Comparison of ENCODE assay signal across 10 cellular contexts in genomic region chr14:44960146-44960545, GRCh38.
DNase-seq lines count a peak whose midpoint lies in the region; ATAC-seq and TF ChIP-seq lines count a peak whose summit lies in the region.
"Had no signal": no experiment of that assay in that cellular context is flagged by ENCODE, and none has a peak within 500 bp of the region (broad histone marks: within the 10 kb centered on the region; RNA-seq: fewer than 3 reads in every experiment).

No MANE protein-coding gene starts in this region.

- H3K9me2 ChIP-seq in Loucy (replicated peaks; ENCODE audit: low read depth, low read length): no peaks in the 10 kb centered on the region

- H3K4me1 ChIP-seq in Loucy (ENCODE audit: insufficient read depth, low read length, poor library complexity, severe bottlenecking): peaks cover 53% of the 10 kb centered on the region
- peaks cover 30 to 33% of the 10 kb centered on the region in 2 donors for H3K4me1 ChIP-seq in duodenal mucosa (ENCODE audit: control insufficient read depth in 1 of 2, insufficient read depth in 2 of 2, low read length in 2 of 2)
- peaks cover 42 to 46% of the 10 kb centered on the region in 2 experiments for H3K4me1 ChIP-seq in neutrophil (ENCODE audit: control insufficient read depth in 1 of 2, insufficient read depth in 1 of 2, low read depth in 1 of 2, low read length in 1 of 2)

- peaks cover 63% of the 10 kb centered on the region for H4K20me1 ChIP-seq in Loucy (ENCODE audit: insufficient read depth, low read length, poor library complexity, severe bottlenecking)

- DNase-seq in EL: peak; percentile 8
- DNase-seq in CD1c-positive myeloid dendritic cell (ENCODE audit: extremely low spot score): no peak
- no peak for DNase-seq in T-helper 9 cell
- DNase-seq in iPS-NIHi11 (ENCODE audit: low spot score): no peak
- DNase-seq: foreskin melanocyte; stimulated activated naive CD8-positive, alpha-beta T cell treated with anti-CD3 and anti-CD28 coated beads, Interleukin-15, amount 100 ng/mL, for 72 hours had no signal

- H3K27me3 ChIP-seq in Loucy (ENCODE audit: insufficient read depth, low read length, poor library complexity, severe bottlenecking) (no peaks in the 10 kb centered on the region), duodenal mucosa (ENCODE audit: control insufficient read depth in 1 of 2, insufficient read depth in 2 of 2, low read length in 2 of 2) (no peaks in the 10 kb centered on the region), neutrophil (no peaks in the 10 kb centered on the region)

- H3K4me3 ChIP-seq in Loucy (ENCODE audit: low read length, poor library complexity, severe bottlenecking) (peak overlapping the region; percentile 94), duodenal mucosa (ENCODE audit: low read depth in 1 of 2, low read length in 2 of 2) (peak overlapping the region; percentile 99 to 100), neutrophil (ENCODE audit: low read depth in 1 of 2, low read length in 1 of 2) (peak overlapping the region in 1 of 2 experiments; percentile 99)

- H3K36me3 ChIP-seq in Loucy (ENCODE audit: insufficient read depth, low read length) (no peaks in the 10 kb centered on the region), duodenal mucosa (ENCODE audit: control insufficient read depth in 1 of 2, insufficient read depth in 2 of 2, low read length in 2 of 2) (no peaks in the 10 kb centered on the region), neutrophil (no peaks in the 10 kb centered on the region)

- H3K4me2 ChIP-seq in Loucy (ENCODE audit: low read depth, low read length, poor library complexity, severe bottlenecking): peak overlapping the region; percentile 80

- no peak overlapping the region for H2AFZ ChIP-seq in Loucy (ENCODE audit: low read length)

- ATAC-seq in HG02610 (IDR thresholded peaks at IDR 0.05; ENCODE audit: unreplicated experiment): no peak
- ATAC-seq: stimulated activated naive CD8-positive, alpha-beta T cell treated with anti-CD3 and anti-CD28 coated beads, Interleukin-15, amount 100 ng/mL, for 72 hours had no signal

- H3K79me2 ChIP-seq in Loucy (ENCODE audit: insufficient read depth, low read length): peaks cover 68% of the 10 kb centered on the region

- H3K9ac ChIP-seq in Loucy (ENCODE audit: low read depth, low read length, poor library complexity, severe bottlenecking) (peak overlapping the region; percentile 80), duodenal mucosa (ENCODE audit: low read depth in 1 of 2, low read length in 2 of 2) (no peak overlapping the region)

- no peaks in the 10 kb centered on the region for H3F3A ChIP-seq in Loucy (ENCODE audit: low read depth)

- no peaks in the 10 kb centered on the region for H3K9me3 ChIP-seq in Loucy (ENCODE audit: insufficient read depth, low read depth, low read length)
- no peaks in the 10 kb centered on the region for H3K9me3 ChIP-seq in duodenal mucosa (ENCODE audit: control insufficient read depth in 1 of 2, low read length in 2 of 2)
- no peaks in the 10 kb centered on the region for H3K9me3 ChIP-seq in neutrophil

- H3K27ac ChIP-seq in duodenal mucosa (ENCODE audit: low read depth, low read length) (no peak overlapping the region), neutrophil (peak overlapping the region; percentile 90)

- no peak for TF ChIP-seq CTCF in Loucy (conservative IDR thresholded peaks at IDR 0.05; ENCODE audit: low read length)
- TF ChIP-seq CTCF in neutrophil (IDR thresholded peaks at IDR 0.05): no peak
